In genomic region chr6:149746147-149746946, GRCh38 we compare ENCODE assay signal across 8 cellular contexts.
A peak's percentile ranks its signal among the peaks of the same experiment; 100 is the strongest.
DNase-seq lines count a peak whose midpoint lies in the region; ATAC-seq and TF ChIP-seq lines count a peak whose summit lies in the region.

Gene NUP43 (minus strand): TSS chr6:149746529. CDS start chr6:149746495, 34 bp downstream.

- peak within 1 kb of the TSS; percentile 65 for H3K27ac ChIP-seq in muscle layer of colon (ENCODE audit: low read depth, low read length)

- peak; percentile 72 for TF ChIP-seq POLR2A in erythroblast (IDR thresholded peaks at IDR 0.05; ENCODE audit: low read length)

- H3K27me3 ChIP-seq in muscle layer of colon (ENCODE audit: control insufficient read depth in 1 of 2, insufficient read depth in 2 of 2, low read length in 2 of 2), result no peaks in the 10 kb centered on the region

- no peaks in the 10 kb centered on the region for H3K9me3 ChIP-seq in muscle layer of colon (ENCODE audit: low read length)

- peaks cover 18% of the 10 kb centered on the region for H3K4me1 ChIP-seq in muscle layer of colon (ENCODE audit: insufficient read depth, low read length)

- peaks cover 15% of the 10 kb centered on the region for H3K36me3 ChIP-seq in muscle layer of colon (ENCODE audit: insufficient read depth, low read length)

- peak within 1 kb of the TSS; percentile 64 for H3K9ac ChIP-seq in muscle layer of colon (ENCODE audit: low read length)

- DNase-seq in DMS 273 treated with DMSO at 0.1 percent for 48 hours (lab: John Stamatoyannopoulos, UW), result peak; percentile 94
- DNase-seq in HuH-7.5 (ENCODE audit: low spot score), result peak; percentile 84
- peak; percentile 98 for DNase-seq in OCI-M1 (lab: John Stamatoyannopoulos, UW)
- DNase-seq in activated T-cell treated with anti-CD3 and anti-CD28 coated beads for 4 hours, result peak; percentile 88
- DNase-seq in erythroblast (lab: John Stamatoyannopoulos, UW), result peak; percentile 96 to 97
- peak; percentile 88 for DNase-seq in stimulated activated CD8-positive, alpha-beta memory T cell treated with anti-CD3 and anti-CD28 coated beads, Interleukin-7, amount 100 ng/mL, for 24 hours (ENCODE audit: low read depth)

- peak within 1 kb of the TSS; percentile 61 to 86 for H3K4me3 ChIP-seq in muscle layer of colon (ENCODE audit: low read depth in 1 of 2, low read length in 2 of 2)

- peak; percentile 55 for ATAC-seq in GM21447 (IDR thresholded peaks at IDR 0.05; ENCODE audit: unreplicated experiment)

Comparison
In these comparisons a context has a peak if more than half of its experiments do, and no peak if none do; other contexts are left out.
1. Peak in every context shown above with its lines: DNase-seq, ATAC-seq, H3K4me3 ChIP-seq and H3K27ac ChIP-seq.